In genomic region chr11:134853972-134854371, GRCh38 we compare ENCODE assay signal across 24 cellular contexts.
DNase-seq lines count a peak whose midpoint lies in the region; ATAC-seq, FAIRE-seq and TF ChIP-seq lines count a peak whose summit lies in the region.
"Had no signal": no experiment of that assay in that cellular context is flagged by ENCODE, and none has a peak within 500 bp of the region (broad histone marks: within the 10 kb centered on the region; RNA-seq: fewer than 3 reads in every experiment).

No MANE protein-coding gene starts in this region.

- H3K27ac Mint-ChIP-seq in astrocyte (ENCODE audit: unreplicated experiment) = peak overlapping the region; percentile 48
- H3K27ac Mint-ChIP-seq: B cell; CD4-positive, CD25-positive, alpha-beta regulatory T cell; CD8-positive, alpha-beta T cell; HFFc6 had no signal

- no peaks in the 10 kb centered on the region for H3K9me3 ChIP-seq in astrocyte (ENCODE audit: insufficient read depth, low read depth, low read length)
- H3K9me3 ChIP-seq in right atrium auricular region = no peaks in the 10 kb centered on the region
- H3K9me3 ChIP-seq: BLaER1, HAP-1 had no signal

- peaks cover 35% of the 10 kb centered on the region for H3K27me3 Mint-ChIP-seq in astrocyte (ENCODE audit: low read depth, unreplicated experiment)
- H3K27me3 Mint-ChIP-seq: CD4-positive, CD25-positive, alpha-beta regulatory T cell had no signal

- H3K36me3 ChIP-seq in astrocyte (ENCODE audit: insufficient read depth, low read length) = no peaks in the 10 kb centered on the region
- H3K36me3 ChIP-seq in right atrium auricular region = no peaks in the 10 kb centered on the region
- H3K36me3 ChIP-seq: BLaER1, HAP-1 had no signal

- no peak overlapping the region for H3K9ac ChIP-seq in astrocyte (ENCODE audit: low read length)
- H3K9ac ChIP-seq: BLaER1 had no signal

- H2AFZ ChIP-seq in astrocyte (ENCODE audit: low read depth, low read length) = no peak overlapping the region

- peaks cover 4% of the 10 kb centered on the region for H3K4me1 Mint-ChIP-seq in astrocyte (ENCODE audit: low read depth, unreplicated experiment)
- H3K4me1 Mint-ChIP-seq: B cell; CD4-positive, CD25-positive, alpha-beta regulatory T cell had no signal

- H3K4me1 ChIP-seq in astrocyte (ENCODE audit: insufficient read depth, low read length) (no peaks in the 10 kb centered on the region), right atrium auricular region (no peaks in the 10 kb centered on the region)
- H3K4me1 ChIP-seq: HAP-1 had no signal

- H3K4me3 ChIP-seq in astrocyte (ENCODE audit: insufficient read depth, low read depth, low read length) = no peak overlapping the region
- H3K4me3 ChIP-seq in right atrium auricular region = no peak overlapping the region
- H3K4me3 ChIP-seq: BLaER1, HAP-1 had no signal

- H3K79me2 ChIP-seq in astrocyte (ENCODE audit: insufficient read depth, low read length) = no peaks in the 10 kb centered on the region

- no peak for ATAC-seq in GM19351 (IDR thresholded peaks at IDR 0.05; ENCODE audit: unreplicated experiment)
- ATAC-seq: CD8-positive, alpha-beta T cell had no signal

- FAIRE-seq in astrocyte (lab: Jason Lieb, UNC) = no peak
- FAIRE-seq: A204.1, GM12891, GM18507, H54 had no signal

- H4K20me1 ChIP-seq in astrocyte (ENCODE audit: insufficient read depth, low read length) = no peaks in the 10 kb centered on the region
- H4K20me1 ChIP-seq: BLaER1 had no signal

- H3K4me3 Mint-ChIP-seq in astrocyte (ENCODE audit: unreplicated experiment) = no peak overlapping the region
- H3K4me3 Mint-ChIP-seq: B cell; CD4-positive, CD25-positive, alpha-beta regulatory T cell; CD8-positive, alpha-beta T cell; HFFc6 had no signal

- peaks cover 3% of the 10 kb centered on the region for H3K9me3 Mint-ChIP-seq in astrocyte (ENCODE audit: unreplicated experiment)
- H3K9me3 Mint-ChIP-seq: CD4-positive, CD25-positive, alpha-beta regulatory T cell; CD8-positive, alpha-beta T cell had no signal

- peak; percentile 20 for DNase-seq in NCI-H1694 treated with DMSO at 0.1 percent for 48 hours (lab: John Stamatoyannopoulos, UW)
- no peak for DNase-seq in NCI-H1694 (lab: John Stamatoyannopoulos, UW)
- no peak for DNase-seq in astrocyte (ENCODE audit: low read depth)
- DNase-seq in cerebellum (ENCODE audit: low spot score) = peak; percentile 81
- DNase-seq in GM19238 (ENCODE audit: insufficient read length, low spot score) = no peak
- no peak for DNase-seq in right atrium auricular region (ENCODE audit: low spot score)
- DNase-seq: CD4-positive, CD25-positive, alpha-beta regulatory T cell; CD8-positive, alpha-beta T cell; DMS 273 treated with DMSO at 0.1 percent for 48 hours; DMS79; EL; GF-D8; GOT3; HFFc6 had no signal

- no peak overlapping the region for H3K27ac ChIP-seq in astrocyte (ENCODE audit: low read depth, low read length)
- no peak overlapping the region for H3K27ac ChIP-seq in right atrium auricular region
- H3K27ac ChIP-seq: 22Rv1, BLaER1, C4-2B had no signal

- H3K36me3 Mint-ChIP-seq in astrocyte (ENCODE audit: low read depth, unreplicated experiment) = no peaks in the 10 kb centered on the region
- H3K36me3 Mint-ChIP-seq: CD4-positive, CD25-positive, alpha-beta regulatory T cell; CD8-positive, alpha-beta T cell had no signal

- H3K27me3 ChIP-seq in astrocyte (ENCODE audit: insufficient read depth, low read length) (no peaks in the 10 kb centered on the region), right atrium auricular region (no peaks in the 10 kb centered on the region)
- H3K27me3 ChIP-seq: BLaER1 had no signal

- H3K4me2 ChIP-seq in astrocyte (ENCODE audit: low read length) = no peak overlapping the region
- H3K4me2 ChIP-seq: BLaER1 had no signal

- TF ChIP-seq CTCF in astrocyte (IDR thresholded peaks at IDR 0.05; ENCODE audit: insufficient read depth, low read depth, low read length) (no peak), right atrium auricular region (IDR thresholded peaks at IDR 0.05) (no peak)

Comparison
In these comparisons a context has a peak if more than half of its experiments do, and no peak if none do; other contexts are left out.
1. DNase-seq: peak in NCI-H1694 treated with DMSO at 0.1 percent for 48 hours (single experiment) and cerebellum (single experiment); none in NCI-H1694 (single experiment), astrocyte (single experiment), GM19238 (single experiment) and right atrium auricular region (single experiment).